ENCODE assay signal across 20 cellular contexts in the genomic region with DNA sequence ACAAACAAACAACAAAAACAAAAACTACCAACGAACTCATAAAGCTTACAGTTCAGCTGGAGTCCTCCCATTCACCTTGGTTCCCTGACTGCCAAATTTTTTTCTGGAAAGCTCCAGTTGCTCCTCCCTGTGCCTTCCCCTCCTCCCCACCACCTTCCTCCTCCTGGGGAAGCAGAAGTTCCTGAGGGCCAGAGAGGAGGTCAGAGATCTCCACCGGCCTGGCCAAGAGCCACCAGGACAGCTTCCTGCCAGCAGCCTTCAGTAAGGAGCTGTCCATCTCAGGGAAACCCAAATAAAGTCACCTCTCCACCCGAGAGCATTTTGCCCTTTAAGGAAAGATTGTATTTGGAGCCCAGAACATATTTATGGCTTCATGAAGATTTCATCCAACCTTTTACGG. TPM values are rescaled to one million over a fixed set of nuclear protein-coding genes. Genes with fewer than 3 reads are reported as not detected.
"Had no signal": no experiment of that assay in that cellular context is flagged by ENCODE, and none has a peak within 500 bp of the region (broad histone marks: within the 10 kb centered on the region; RNA-seq: fewer than 3 reads in every experiment).

No MANE protein-coding gene starts in this region.

- H3K9me3 ChIP-seq: breast epithelium, transverse colon, uterus had no signal

- DNase-seq: activated CD4-positive, alpha-beta memory T cell treated with anti-CD3 and anti-CD28 coated beads for 36 hours; activated CD4-positive, alpha-beta T cell treated with anti-CD3 and anti-CD28 coated beads for 48 hours; activated naive CD4-positive, alpha-beta T cell treated with Interleukin-2 at 50 U/mL for 16 hours; activated naive CD8-positive, alpha-beta T cell treated with anti-CD3 and anti-CD28 coated beads for 36 hours; activated T-cell treated with anti-CD3 and anti-CD28 coated beads, Interleukin-2, amount 50 U/mL, for 48 hours; amniotic stem cell; cerebellar nuclear complex; kidney; mammary epithelial cell; stimulated activated CD4-positive, alpha-beta T cell treated with anti-CD3 and anti-CD28 coated beads, Interleukin-1b, Interleukin-23, amount 100 ng/mL, for 48 hours; transverse colon had no signal

- H3K36me3 ChIP-seq: breast epithelium, transverse colon, uterus had no signal

- H3K4me3 ChIP-seq: breast epithelium, coronary artery, transverse colon, uterus had no signal

- H3K4me1 ChIP-seq: breast epithelium, uterus had no signal

- H3K27ac ChIP-seq: breast epithelium, coronary artery, transverse colon had no signal

- H3K27me3 ChIP-seq: breast epithelium, transverse colon, uterus had no signal

RNA-seq across cellular contexts. Expression of a gene that starts 20.0 kb away (rescaled TPM):
- total RNA-seq: activated CD4-positive, alpha-beta memory T cell treated with anti-CD3 and anti-CD28 coated beads for 36 hours; activated naive CD8-positive, alpha-beta T cell treated with anti-CD3 and anti-CD28 coated beads for 36 hours; epithelial cell of proximal tubule; fibroblast of villous mesenchyme; mammary epithelial cell; myocyte; osteoblast; T-helper 2 cell treated with Interferon-gamma antibody and Interleukin-4, amounts not matched to agents 100 ng/mL and 5 ng/mL, for 36 hours had no signal
- polyA plus RNA-seq: mammary epithelial cell, neural cell had no signal

RNA-seq across cellular contexts. Expression of a gene that starts 35.3 kb away (rescaled TPM):
- total RNA-seq: activated CD4-positive, alpha-beta memory T cell treated with anti-CD3 and anti-CD28 coated beads for 36 hours; activated naive CD8-positive, alpha-beta T cell treated with anti-CD3 and anti-CD28 coated beads for 36 hours; breast epithelium; epithelial cell of proximal tubule; fibroblast of villous mesenchyme; kidney; mammary epithelial cell; myocyte; osteoblast; T-helper 2 cell treated with Interferon-gamma antibody and Interleukin-4, amounts not matched to agents 100 ng/mL and 5 ng/mL, for 36 hours had no signal
- polyA plus RNA-seq: mammary epithelial cell had no signal
